In genomic region chrX:83658731-83659130, GRCh38 we compare ENCODE assay signal across 1 cellular context.
TF ChIP-seq lines count a peak whose summit lies in the region.

No MANE protein-coding gene starts in this region.

TF ChIP-seq in HepG2, 621 proteins besides CTCF, POLR2A, EP300 and RAD21 (continued from another document):
- TF ChIP-seq ZNF574 (CRISPR knock-in tag; IDR thresholded peaks at IDR 0.05), result peak; percentile 80
